Comparison of ENCODE assay signal across 8 cellular contexts in the genomic region with DNA sequence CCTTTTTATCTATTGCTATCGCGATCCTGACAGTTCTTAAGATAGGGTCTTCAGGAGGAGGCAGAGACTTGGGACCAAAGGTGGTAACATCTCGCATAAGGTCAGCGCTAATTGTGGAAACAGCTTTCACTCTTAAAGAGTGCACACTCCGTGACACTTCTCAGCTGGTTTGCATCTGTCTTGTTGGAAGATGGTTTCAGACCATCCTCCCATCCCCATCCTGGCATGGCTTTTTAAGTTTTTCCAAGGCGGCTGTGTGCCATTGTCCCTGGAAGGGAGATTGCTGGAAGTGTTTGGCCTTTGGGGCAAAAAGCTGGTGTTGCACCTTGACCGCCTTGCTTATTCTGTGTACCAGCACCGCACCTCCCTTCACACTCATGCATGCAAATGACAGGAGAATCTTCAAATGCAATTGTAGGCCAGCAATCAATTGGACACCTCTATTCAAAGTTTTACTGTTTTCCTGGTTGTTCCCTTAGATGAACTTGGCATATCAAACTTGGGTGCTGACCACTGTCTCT. TPM values are rescaled to one million over a fixed set of nuclear protein-coding genes. Genes with fewer than 3 reads are reported as not detected.
DNase-seq lines count a peak whose midpoint lies in the region; ATAC-seq and TF ChIP-seq lines count a peak whose summit lies in the region.

No MANE protein-coding gene starts in this region.

- no peaks in the 10 kb centered on the region for H3K27me3 ChIP-seq in AG04450 (ENCODE audit: control insufficient read depth, insufficient read depth, low read length)

- peak overlapping the region; percentile 83 to 95 (median 94) for H3K4me3 Mint-ChIP-seq in IgD-negative memory B cell

- DNase-seq in AG04450 (ENCODE audit: low read depth, low spot score) = no peak
- no peak for DNase-seq in cardiac fibroblast (ENCODE audit: low read depth in 2 of 2)
- peak; percentile 46 for DNase-seq in myocyte (ENCODE audit: low read depth)
- no peak for DNase-seq in retina
- DNase-seq in NCI-H2029 (lab: John Stamatoyannopoulos, UW) = no peak

- ATAC-seq in GM18907 (IDR thresholded peaks at IDR 0.05; ENCODE audit: unreplicated experiment) (no peak), HG03139 (IDR thresholded peaks at IDR 0.05; ENCODE audit: unreplicated experiment) (no peak)

- H3K27ac ChIP-seq in AG04450 (ENCODE audit: low read depth, low read length) = no peak overlapping the region

- no peaks in the 10 kb centered on the region for H3K9me3 Mint-ChIP-seq in IgD-negative memory B cell

- CTCF ChIA-PET in AG04450 (lab: Charles Lee) = interaction anchor here (0.6 to 5.8 kb wide), 2 partner anchors 59 to 62 kb away, joined by 3 to 40 read pairs; no protein-coding TSS in a partner anchor

- TF ChIP-seq CTCF in AG04450 (IDR thresholded peaks at IDR 0.05; ENCODE audit: low read depth, low read length) = no peak
- no peak for TF ChIP-seq CTCF in cardiac fibroblast (IDR thresholded peaks at IDR 0.05; ENCODE audit: low read depth, low read length)

- H3K27me3 Mint-ChIP-seq in IgD-negative memory B cell = no peaks in the 10 kb centered on the region

- H3K9me3 ChIP-seq in AG04450 (ENCODE audit: control insufficient read depth, insufficient read depth, low read length) = no peaks in the 10 kb centered on the region; the same call in 1 of the 2 replicates

- POLR2A ChIA-PET in AG04450 (lab: Yijun Ruan, JAX) = no interaction called here

- peak overlapping the region; percentile 71 for H3K4me3 ChIP-seq in AG04450 (ENCODE audit: low read depth, low read length)
- peak overlapping the region; percentile 74 to 78 for H3K4me3 ChIP-seq in cardiac fibroblast (replicated peaks in 1 of 2; ENCODE audit: low read depth in 2 of 2, low read length in 2 of 2)

- peaks cover 28 to 42% (median 34%) of the 10 kb centered on the region in 3 donors for H3K4me1 Mint-ChIP-seq in IgD-negative memory B cell

- peak overlapping the region; percentile 31 to 69 (median 62) for H3K27ac Mint-ChIP-seq in IgD-negative memory B cell

- H3K36me3 Mint-ChIP-seq in IgD-negative memory B cell = peaks cover 4% of the 10 kb centered on the region

RNA-seq across cellular contexts. Expression of a gene that starts 1.5 kb away (rescaled TPM):
- polyA plus RNA-seq in AG04450 (2011; rRNA removed) (5.8 and 6.5 TPM in 2 replicates), IgD-negative memory B cell (0.74 TPM)
- polyA minus RNA-seq in AG04450 (2011; rRNA and poly(A)+ RNA removed) = 20.5 and 20.6 TPM in 2 replicates
- total RNA-seq in myocyte = 16.1 and 36.1 TPM in 2 replicates
- polyA plus RNA-seq in myocyte (2012) = 18.1 TPM

RNA-seq across cellular contexts. Expression of a gene that starts 9.4 kb away (rescaled TPM):
- polyA plus RNA-seq in AG04450 (2011; rRNA removed) = not detected in 2 replicates
- 0.05 TPM in 1 of 2 replicates, not detected in the other for polyA minus RNA-seq in AG04450 (2011; rRNA and poly(A)+ RNA removed)
- not detected for polyA plus RNA-seq in IgD-negative memory B cell
- 0.03 and 0.05 TPM in 2 replicates for total RNA-seq in myocyte
- 0.03 TPM for polyA plus RNA-seq in myocyte (2012)

RNA-seq across cellular contexts. Expression of a gene that starts 56.2 kb away (rescaled TPM):
- polyA plus RNA-seq in AG04450 (2011; rRNA removed) = 78.1 and 86.0 TPM in 2 replicates
- polyA minus RNA-seq in AG04450 (2011; rRNA and poly(A)+ RNA removed) = 37.4 and 39.3 TPM in 2 replicates
- polyA plus RNA-seq in IgD-negative memory B cell = 23.5 TPM
- total RNA-seq in myocyte = 38.5 and 44.1 TPM in 2 replicates
- 26.7 TPM for polyA plus RNA-seq in myocyte (2012)
